18 cellular contexts compared by ENCODE assay signal in the genomic region with DNA sequence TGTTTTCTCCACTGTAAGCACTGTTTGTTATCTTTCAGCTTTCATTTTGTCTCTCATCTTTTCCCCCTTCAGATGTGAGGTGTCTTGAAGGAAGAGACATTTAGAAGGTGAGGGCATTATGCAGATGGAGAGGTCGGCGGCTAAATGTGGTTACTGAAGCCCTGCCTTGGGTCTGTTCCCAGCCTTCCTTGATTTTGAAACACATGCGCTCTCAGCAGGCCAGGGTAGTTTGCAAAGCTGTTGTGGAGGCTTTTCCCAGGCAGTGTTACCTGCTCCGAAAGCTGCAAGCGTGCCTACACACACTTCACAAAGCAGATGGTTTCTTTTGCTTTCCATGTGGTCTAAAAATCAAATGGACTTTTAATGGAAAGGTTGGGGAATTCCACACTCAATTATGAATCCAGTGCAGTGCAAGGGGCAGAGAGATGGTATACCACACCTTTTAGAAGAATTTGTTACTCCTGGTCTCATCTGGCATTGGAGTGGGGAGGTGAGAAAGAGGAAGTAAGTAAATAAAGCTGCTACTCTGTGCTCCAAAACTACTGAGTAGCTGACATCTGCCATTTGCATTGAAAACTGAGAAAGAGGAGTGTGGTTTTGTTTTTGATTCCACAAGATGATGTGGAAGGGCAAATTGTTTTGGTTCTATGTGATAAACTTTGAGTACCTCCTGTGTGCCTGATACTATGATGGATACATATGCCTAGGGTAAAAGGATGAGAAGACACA.
A peak's percentile ranks its signal among the peaks of the same experiment; 100 is the strongest.
DNase-seq lines count a peak whose midpoint lies in the region; TF ChIP-seq lines count a peak whose summit lies in the region.
"Had no signal": no experiment of that assay in that cellular context is flagged by ENCODE, and none has a peak within 500 bp of the region (broad histone marks: within the 10 kb centered on the region; RNA-seq: fewer than 3 reads in every experiment).

No MANE protein-coding gene starts in this region.

- H3K4me2 ChIP-seq in KMS-11, result peak overlapping the region; percentile 11; the same call in 1 of the 2 replicates
- no peak overlapping the region for H3K4me2 ChIP-seq in mesendoderm (ENCODE audit: low read length)

- H3K9ac ChIP-seq in KMS-11 (no peak overlapping the region), mesendoderm (ENCODE audit: low read length) (no peak overlapping the region)

- H3K4me1 ChIP-seq in KMS-11 (ENCODE audit: low read depth, poor library complexity, severe bottlenecking) (peaks cover 17% of the 10 kb centered on the region), mesendoderm (ENCODE audit: control insufficient read depth, low read depth, low read length) (peaks cover 1% of the 10 kb centered on the region)

- H3K4me3 ChIP-seq in GM12865 (ENCODE audit: low read depth, low read length) (no peak overlapping the region), KMS-11 (IDR thresholded peaks at IDR 0.05; ENCODE audit: insufficient read depth, low read depth, low read length) (no peak overlapping the region), mesendoderm (ENCODE audit: low read length) (no peak overlapping the region)

- H3K18ac ChIP-seq in mesendoderm (ENCODE audit: low read length), result no peak overlapping the region

- peak; percentile 31 for DNase-seq in GM12865 (ENCODE audit: low read depth)
- DNase-seq in cerebellar cortex (ENCODE audit: low spot score), result peak; percentile 96
- no peak for DNase-seq in mesendoderm
- DNase-seq in activated T-cell treated with anti-CD3 and anti-CD28 coated beads, Interleukin-2, amount 50 U/mL, for 24 hours, result no peak
- DNase-seq in AG08395 (ENCODE audit: low spot score), result no peak
- DNase-seq in RKO (ENCODE audit: low spot score), result no peak
- DNase-seq: AML-193; effector memory CD8-positive, alpha-beta T cell; IMR-90; NCI-H1417; NCI-H446 treated with DMSO at 0.1 percent for 48 hours; nephron progenitor cell; stimulated activated CD4-positive, alpha-beta T cell treated with anti-CD3 and anti-CD28 coated beads, Interleukin-2, amount 100 ng/mL, for 48 hours; stimulated activated CD8-positive, alpha-beta memory T cell treated with anti-CD3 and anti-CD28 coated beads, Interleukin-4, amount 100 ng/mL, for 48 hours; SW 1271 had no signal

- H3K27ac Mint-ChIP-seq in nephron, result peak overlapping the region in 2 of 3 experiments; percentile 72 to 97
- H3K27ac Mint-ChIP-seq in activated T-cell treated with anti-CD3 and anti-CD28 coated beads, Interleukin-2, amount 50 U/mL, for 24 hours, result no peak overlapping the region
- H3K27ac Mint-ChIP-seq: effector memory CD8-positive, alpha-beta T cell; nephron progenitor cell; type B pancreatic cell had no signal

- no peaks in the 10 kb centered on the region for H3K79me1 ChIP-seq in mesendoderm (ENCODE audit: low read length)

- no peaks in the 10 kb centered on the region for H3K9me3 Mint-ChIP-seq in nephron
- H3K9me3 Mint-ChIP-seq in activated T-cell treated with anti-CD3 and anti-CD28 coated beads, Interleukin-2, amount 50 U/mL, for 24 hours, result no peaks in the 10 kb centered on the region
- H3K9me3 Mint-ChIP-seq: effector memory CD8-positive, alpha-beta T cell; nephron progenitor cell; type B pancreatic cell had no signal

- H2BK15ac ChIP-seq in mesendoderm (replicated peaks; ENCODE audit: low read depth), result no peak overlapping the region

- H2BK120ac ChIP-seq in mesendoderm (ENCODE audit: low read depth, low read length), result no peak overlapping the region

- peaks cover 3% of the 10 kb centered on the region for H3K27me3 Mint-ChIP-seq in nephron (ENCODE audit: low read depth)
- peaks cover 3% of the 10 kb centered on the region for H3K27me3 Mint-ChIP-seq in activated T-cell treated with anti-CD3 and anti-CD28 coated beads, Interleukin-2, amount 50 U/mL, for 24 hours
- H3K27me3 Mint-ChIP-seq: type B pancreatic cell had no signal

- H3K36me3 Mint-ChIP-seq in nephron (ENCODE audit: low read depth), result peaks cover 6% of the 10 kb centered on the region
- H3K36me3 Mint-ChIP-seq in activated T-cell treated with anti-CD3 and anti-CD28 coated beads, Interleukin-2, amount 50 U/mL, for 24 hours (ENCODE audit: low read depth), result no peaks in the 10 kb centered on the region

- H3K27me3 ChIP-seq in KMS-11 (ENCODE audit: insufficient read depth, low read depth) (no peaks in the 10 kb centered on the region), mesendoderm (ENCODE audit: insufficient read depth, low read length, poor library complexity) (no peaks in the 10 kb centered on the region)

- H3K79me2 ChIP-seq in KMS-11 (ENCODE audit: insufficient read depth, low read depth), result no peaks in the 10 kb centered on the region
- no peaks in the 10 kb centered on the region for H3K79me2 ChIP-seq in mesendoderm (ENCODE audit: control insufficient read depth, insufficient read depth, low read length)

- H3K56ac ChIP-seq in mesendoderm (ENCODE audit: low read length), result no peak overlapping the region

- no CpG with 5 or more reads among the region's 5 CpGs for WGBS in mesendoderm (ENCODE audit: extremely low coverage, insufficient coverage, low lambda C conversion rate)

- H2AFZ ChIP-seq in KMS-11 (ENCODE audit: low read depth), result no peak overlapping the region

- H4K5ac ChIP-seq in mesendoderm (ENCODE audit: low read length), result no peak overlapping the region

- H3K23ac ChIP-seq in mesendoderm (ENCODE audit: low read length), result no peak overlapping the region

- H4K20me1 ChIP-seq in KMS-11 (ENCODE audit: insufficient read depth), result no peaks in the 10 kb centered on the region

- H3K27ac ChIP-seq in KMS-11 (no peak overlapping the region), mesendoderm (ENCODE audit: low read depth, low read length) (no peak overlapping the region)

- H3K4ac ChIP-seq in mesendoderm (ENCODE audit: low read depth, low read length), result no peak overlapping the region

- no peaks in the 10 kb centered on the region for H3K36me3 ChIP-seq in KMS-11 (ENCODE audit: insufficient read depth)
- no peaks in the 10 kb centered on the region for H3K36me3 ChIP-seq in mesendoderm (ENCODE audit: control insufficient read depth, insufficient read depth, low read length)

- H2BK5ac ChIP-seq in mesendoderm (ENCODE audit: low read length), result no peak overlapping the region

- TF ChIP-seq CTCF in GM12865 (IDR thresholded peaks at IDR 0.05; ENCODE audit: insufficient read depth, low read depth, low read length, missing control alignments), result no peak
- no peak for TF ChIP-seq CTCF in KMS-11 (conservative IDR thresholded peaks at IDR 0.05; ENCODE audit: low read depth, low read length)
- no peak for TF ChIP-seq CTCF in nephron (IDR thresholded peaks at IDR 0.05; ENCODE audit: unreplicated experiment in 3 of 3)

- no peak overlapping the region for H3K4me3 Mint-ChIP-seq in nephron
- no peak overlapping the region for H3K4me3 Mint-ChIP-seq in activated T-cell treated with anti-CD3 and anti-CD28 coated beads, Interleukin-2, amount 50 U/mL, for 24 hours
- H3K4me3 Mint-ChIP-seq: effector memory CD8-positive, alpha-beta T cell; nephron progenitor cell; type B pancreatic cell had no signal

- H4K8ac ChIP-seq in mesendoderm (ENCODE audit: low read depth, low read length), result no peak overlapping the region

- peaks cover 73% of the 10 kb centered on the region for H3K4me1 Mint-ChIP-seq in nephron
- peaks cover 6% of the 10 kb centered on the region for H3K4me1 Mint-ChIP-seq in activated T-cell treated with anti-CD3 and anti-CD28 coated beads, Interleukin-2, amount 50 U/mL, for 24 hours (ENCODE audit: low read depth)

- no peak overlapping the region for H2AK5ac ChIP-seq in mesendoderm (ENCODE audit: low read length)

Comparison
In these comparisons a context has a peak if more than half of its experiments do, and no peak if none do; other contexts are left out.
1. DNase-seq: peak in GM12865 (single experiment) and cerebellar cortex (single experiment); none in mesendoderm (single experiment), activated T-cell treated with anti-CD3 and anti-CD28 coated beads, Interleukin-2, amount 50 U/mL, for 24 hours (single experiment), AG08395 (single experiment) and RKO (single experiment).